ENCODE assay signal across 8 cellular contexts in genomic region chr17:77882481-77883212, GRCh38.
DNase-seq lines count a peak whose midpoint lies in the region; ATAC-seq and TF ChIP-seq lines count a peak whose summit lies in the region.

No MANE protein-coding gene starts in this region.

- TF ChIP-seq CTCF in omental fat pad (IDR thresholded peaks at IDR 0.05): no peak
- no peak for TF ChIP-seq CTCF in tibial nerve (IDR thresholded peaks at IDR 0.05)

- peak in 1 of 2 donors; percentile 23 for TF ChIP-seq EP300 in tibial nerve (IDR thresholded peaks at IDR 0.05)

- WGBS in tibial nerve, 2 donors: 32 to 49% methylated on average over 11 to 12 of the region's 12 CpGs

- peak overlapping the region; percentile 36 for H3K4me3 ChIP-seq in Jurkat, Clone E6-1 (ENCODE audit: low read length)
- H3K4me3 ChIP-seq in effector memory CD4-positive, alpha-beta T cell (ENCODE audit: insufficient read depth, low read depth, low read length, poor library complexity, severe bottlenecking): peak overlapping the region; percentile 36
- H3K4me3 ChIP-seq in tibial nerve: no peak overlapping the region

- H3K36me3 ChIP-seq in effector memory CD4-positive, alpha-beta T cell (ENCODE audit: control insufficient read depth, insufficient read depth, low read length): no peaks in the 10 kb centered on the region
- H3K36me3 ChIP-seq in tibial nerve: no peaks in the 10 kb centered on the region

- H3K9me3 ChIP-seq in effector memory CD4-positive, alpha-beta T cell (ENCODE audit: control insufficient read depth, low read length): no peaks in the 10 kb centered on the region
- no peaks in the 10 kb centered on the region for H3K9me3 ChIP-seq in tibial nerve

- CTCF ChIA-PET in HEK293T (lab: Yijun Ruan, JAX): no interaction called here

- DNase-seq in C1 segment of cervical spinal cord (lab: John Stamatoyannopoulos, UW): peak in 9 of 14 donors; percentile 19 to 77 (median 39)
- DNase-seq in Jurkat, Clone E6-1 (ENCODE audit: low read depth, low spot score): peak; percentile 85
- peak; percentile 53 to 80 for DNase-seq in activated CD8-positive, alpha-beta memory T cell treated with anti-CD3 and anti-CD28 coated beads for 1 hour (ENCODE audit: extremely low read depth in 1 of 2, low read depth in 1 of 2)
- DNase-seq in effector memory CD4-positive, alpha-beta T cell: peak; percentile 88 to 93 (median 88)
- peak; percentile 43 for DNase-seq in omental fat pad (ENCODE audit: low spot score)
- peak in 1 of 2 donors; percentile 40 for DNase-seq in tibial nerve (ENCODE audit: low spot score in 2 of 2)
- no peak for DNase-seq in HEK293T (ENCODE audit: extremely low spot score)
- no peak for DNase-seq in erythroblast (lab: John Stamatoyannopoulos, UW)

- H3K27ac ChIP-seq in effector memory CD4-positive, alpha-beta T cell (ENCODE audit: insufficient read depth, low read length, poor library complexity, severe bottlenecking): peak overlapping the region; percentile 95
- H3K27ac ChIP-seq in tibial nerve: peak overlapping the region in 3 of 4 donors; percentile 35 to 64 (median 49)

- ATAC-seq in omental fat pad (ENCODE audit: low FRiP score): peak; percentile 72

- H3K27me3 ChIP-seq in effector memory CD4-positive, alpha-beta T cell (replicated peaks; ENCODE audit: control insufficient read depth, insufficient read depth, low read length, poor library complexity, severe bottlenecking): no peaks in the 10 kb centered on the region
- no peaks in the 10 kb centered on the region for H3K27me3 ChIP-seq in tibial nerve

- TF ChIP-seq POLR2A in tibial nerve (IDR thresholded peaks at IDR 0.05) (no peak), erythroblast (IDR thresholded peaks at IDR 0.05; ENCODE audit: low read length) (no peak)

- POLR2A ChIA-PET in HEK293T (lab: Yijun Ruan, JAX): no interaction called here

- H3K4me1 ChIP-seq in effector memory CD4-positive, alpha-beta T cell (ENCODE audit: control insufficient read depth, insufficient read depth, low read length, poor library complexity, severe bottlenecking): peaks cover 67% of the 10 kb centered on the region
- H3K4me1 ChIP-seq in tibial nerve: peaks cover 0 to 53% (median 36%) of the 10 kb centered on the region in 4 donors

TF ChIP-seq in HEK293T, 16 proteins besides CTCF, POLR2A, EP300 and RAD21:
- no peak for TF ChIP-seq NFRKB (IDR thresholded peaks at IDR 0.05)
- TF ChIP-seq LEF1 (IDR thresholded peaks at IDR 0.05; ENCODE audit: borderline replicate concordance): no peak
- TF ChIP-seq BHLHE40 (IDR thresholded peaks at IDR 0.05; ENCODE audit: borderline replicate concordance): no peak
- no peak for TF ChIP-seq FOXK2 (IDR thresholded peaks at IDR 0.05)
- no peak for TF ChIP-seq FOXM1 (IDR thresholded peaks at IDR 0.05; ENCODE audit: borderline replicate concordance)
- TF ChIP-seq ZNF384 (IDR thresholded peaks at IDR 0.05): no peak
- TF ChIP-seq SP1 (IDR thresholded peaks at IDR 0.05): no peak
- no peak for TF ChIP-seq PKNOX1 (IDR thresholded peaks at IDR 0.05)

Comparison
In these comparisons a context has a peak if more than half of its experiments do, and no peak if none do; other contexts are left out.
1. DNase-seq: peak in C1 segment of cervical spinal cord (9 of 14), Jurkat, Clone E6-1 (single experiment), activated CD8-positive, alpha-beta memory T cell treated with anti-CD3 and anti-CD28 coated beads for 1 hour (2 of 2), effector memory CD4-positive, alpha-beta T cell (3 of 3) and omental fat pad (single experiment); none in HEK293T (single experiment) and erythroblast (0 of 2).
2. H3K4me3 ChIP-seq: peak in Jurkat, Clone E6-1 (single experiment) and effector memory CD4-positive, alpha-beta T cell (single experiment); none in tibial nerve (0 of 4).